In genomic region chr1:201213106-201213770, GRCh38 we compare ENCODE assay signal across 18 cellular contexts. TPM values are rescaled to one million over a fixed set of nuclear protein-coding genes. Genes with fewer than 3 reads are reported as not detected.
"Had no signal": no experiment of that assay in that cellular context is flagged by ENCODE, and none has a peak within 500 bp of the region (broad histone marks: within the 10 kb centered on the region; RNA-seq: fewer than 3 reads in every experiment).

No MANE protein-coding gene starts in this region.

- DNase-seq: cortex of kidney; effector CD8-positive, alpha-beta T cell; heart right ventricle; hypothalamus; mammary epithelial cell; mucosa of descending colon; nucleus accumbens; right cardiac atrium; stimulated activated CD4-positive, alpha-beta T cell treated with anti-CD3 and anti-CD28 coated beads, Interleukin-15, amount 100 ng/mL, for 24 hours; stimulated activated CD4-positive, alpha-beta T cell treated with anti-CD3 and anti-CD28 coated beads, Interleukin-1b, Interleukin-23, amount 100 ng/mL, for 48 hours; stimulated activated CD4-positive, alpha-beta T cell treated with anti-CD3 and anti-CD28 coated beads, Interleukin-4, amount 100 ng/mL, for 24 hours had no signal

- H3K4me3 ChIP-seq: dorsolateral prefrontal cortex, heart right ventricle, mucosa of descending colon, neural progenitor cell, ovary, testis, tibial nerve had no signal

- H3K4me1 ChIP-seq: heart right ventricle, neural progenitor cell, tibial nerve had no signal

- H3K27ac ChIP-seq: dorsolateral prefrontal cortex, heart right ventricle, neural progenitor cell, ovary, testis, tibial nerve had no signal

- H3K36me3 ChIP-seq: heart right ventricle, neural progenitor cell, ovary, tibial nerve had no signal

- H3K9me3 ChIP-seq: heart right ventricle, mucosa of descending colon, ovary, testis, tibial nerve had no signal

- H3K27me3 ChIP-seq: ovary, testis, tibial nerve had no signal

- ATAC-seq: mucosa of descending colon; naive thymus-derived CD8-positive, alpha-beta T cell; stimulated activated memory B cell treated with anti-CD40 and anti-IgM and Interleukin-4, amounts not matched to agents 10 μg/mL and 1 μg/mL and 100 μg/mL, for 72 hours had no signal

RNA-seq across cellular contexts. Expression of gene IGFN1, which starts 22.6 kb away (rescaled TPM):
- total RNA-seq: naive thymus-derived CD8-positive, alpha-beta T cell; tibial nerve had no signal
